In the genomic region with DNA sequence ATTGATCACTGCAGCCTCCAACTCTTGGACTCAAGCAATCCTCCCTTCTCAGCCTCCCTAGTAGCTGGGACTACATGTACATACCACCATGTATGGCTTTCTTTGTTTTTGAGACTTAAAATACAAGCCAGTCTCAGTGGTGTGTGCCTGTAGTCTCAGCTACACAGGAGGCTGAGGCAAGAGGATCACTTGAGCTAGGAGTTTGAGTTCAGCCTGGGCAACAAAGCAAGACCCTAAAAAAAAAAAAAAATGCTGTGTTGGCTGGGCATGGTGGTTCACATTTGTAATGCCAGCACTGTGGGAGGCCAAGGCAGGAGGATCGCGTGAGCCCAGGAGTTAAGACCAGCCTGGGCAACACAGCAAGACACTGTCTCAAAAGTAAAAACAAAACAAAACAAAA, we compare ENCODE assay signal across 33 cellular contexts.
"Had no signal": no experiment of that assay in that cellular context is flagged by ENCODE, and none has a peak within 500 bp of the region (broad histone marks: within the 10 kb centered on the region; RNA-seq: fewer than 3 reads in every experiment).

No MANE protein-coding gene starts in this region.

- H3K27ac ChIP-seq: brain microvascular endothelial cell, Peyer's patch, WERI-Rb-1 had no signal

- H3K4me3 ChIP-seq: Peyer's patch had no signal

- H3K27ac Mint-ChIP-seq: activated CD4-positive, alpha-beta T cell treated with anti-CD3 and anti-CD28 coated beads, Interleukin-2, amount 10 ng/mL, durations not matched to agents 24 days and 14 days; activated CD8-positive, alpha-beta T cell treated with anti-CD3 and anti-CD28 coated beads for 36 hours; activated naive CD4-positive, alpha-beta T cell treated with anti-CD3 and anti-CD28 coated beads for 36 hours; activated naive CD8-positive, alpha-beta T cell treated with anti-CD3 and anti-CD28 coated beads for 36 hours; activated T-helper 1 cell treated with anti-CD3 and anti-CD28 coated beads, Interleukin-12 subunit alpha, Interleukin-12 subunit beta, Interleukin-2, Interleukin-4 antibody, amounts not matched to agents 30 ng/mL and 10 ng/mL and 1 ng/mL, durations not matched to agents 14 hours and 24 hours and 36 hours had no signal

- ATAC-seq: activated CD8-positive, alpha-beta T cell treated with anti-CD3 and anti-CD28 coated beads for 36 hours; PC-3 had no signal

- H3K4me1 ChIP-seq: Peyer's patch had no signal

- H3K4me3 Mint-ChIP-seq: activated CD4-positive, alpha-beta T cell treated with anti-CD3 and anti-CD28 coated beads, Interleukin-2, amount 10 ng/mL, durations not matched to agents 24 days and 14 days; activated CD8-positive, alpha-beta T cell treated with anti-CD3 and anti-CD28 coated beads for 36 hours; activated naive CD4-positive, alpha-beta T cell treated with anti-CD3 and anti-CD28 coated beads for 36 hours; activated naive CD8-positive, alpha-beta T cell treated with anti-CD3 and anti-CD28 coated beads for 36 hours; activated T-helper 1 cell treated with anti-CD3 and anti-CD28 coated beads, Interleukin-12 subunit alpha, Interleukin-12 subunit beta, Interleukin-2, Interleukin-4 antibody, amounts not matched to agents 30 ng/mL and 10 ng/mL and 1 ng/mL, durations not matched to agents 14 hours and 24 hours and 36 hours had no signal

- H3K27me3 Mint-ChIP-seq: activated CD4-positive, alpha-beta T cell treated with anti-CD3 and anti-CD28 coated beads, Interleukin-2, amount 10 ng/mL, durations not matched to agents 24 days and 14 days; activated CD8-positive, alpha-beta T cell treated with anti-CD3 and anti-CD28 coated beads for 36 hours; activated naive CD8-positive, alpha-beta T cell treated with anti-CD3 and anti-CD28 coated beads for 36 hours had no signal

- H3K9me3 ChIP-seq: Peyer's patch had no signal

- H3K9me3 Mint-ChIP-seq: activated CD4-positive, alpha-beta T cell treated with anti-CD3 and anti-CD28 coated beads, Interleukin-2, amount 10 ng/mL, durations not matched to agents 24 days and 14 days; activated CD8-positive, alpha-beta T cell treated with anti-CD3 and anti-CD28 coated beads for 36 hours; activated naive CD4-positive, alpha-beta T cell treated with anti-CD3 and anti-CD28 coated beads for 36 hours; activated naive CD8-positive, alpha-beta T cell treated with anti-CD3 and anti-CD28 coated beads for 36 hours; activated T-helper 1 cell treated with anti-CD3 and anti-CD28 coated beads, Interleukin-12 subunit alpha, Interleukin-12 subunit beta, Interleukin-2, Interleukin-4 antibody, amounts not matched to agents 30 ng/mL and 10 ng/mL and 1 ng/mL, durations not matched to agents 14 hours and 24 hours and 36 hours had no signal

- H3K27me3 ChIP-seq: brain microvascular endothelial cell, Peyer's patch had no signal

- DNase-seq: activated CD4-positive, alpha-beta T cell treated with anti-CD3 and anti-CD28 coated beads, Interleukin-2, amount 10 ng/mL, durations not matched to agents 24 days and 14 days; activated CD4-positive, alpha-beta T cell treated with anti-CD3 and anti-CD28 coated beads, Interleukin-2, amount 50 U/mL, for 4 hours; activated CD8-positive, alpha-beta T cell treated with anti-CD3 and anti-CD28 coated beads for 36 hours; activated gamma-delta T cell treated with Interleukin-2 at 50 U/mL for 16 hours; activated naive CD4-positive, alpha-beta T cell treated with anti-CD3 and anti-CD28 coated beads for 36 hours; activated naive CD8-positive, alpha-beta T cell treated with anti-CD3 and anti-CD28 coated beads for 36 hours; activated T-cell treated with anti-CD3 and anti-CD28 coated beads, Interleukin-2, amount 50 U/mL, for 1 hour; amniotic stem cell; aorta; brain microvascular endothelial cell; central memory CD4-positive, alpha-beta T cell; Kasumi-1; MM.1S; MV-4-11; NCI-H1092 treated with DMSO at 0.1 percent for 48 hours; NCI-H1417; NCI-H146; NCI-H187; NCI-H2029 treated with DMSO at 0.1 percent for 48 hours; NCI-H2107; NCI-H2171; NCI-H510A; NCI-H526; NCI-H748 treated with DMSO at 0.1 percent for 48 hours; NK-92 treated with Interleukin-12 subunit alpha and Interleukin-12 subunit beta, amount 100 ng/mL, for 24 hours; Peyer's patch; Right ventricle myocardium superior; SW 1271; T-helper 1 cell; T1000; WERI-Rb-1 had no signal
